In the genomic region with DNA sequence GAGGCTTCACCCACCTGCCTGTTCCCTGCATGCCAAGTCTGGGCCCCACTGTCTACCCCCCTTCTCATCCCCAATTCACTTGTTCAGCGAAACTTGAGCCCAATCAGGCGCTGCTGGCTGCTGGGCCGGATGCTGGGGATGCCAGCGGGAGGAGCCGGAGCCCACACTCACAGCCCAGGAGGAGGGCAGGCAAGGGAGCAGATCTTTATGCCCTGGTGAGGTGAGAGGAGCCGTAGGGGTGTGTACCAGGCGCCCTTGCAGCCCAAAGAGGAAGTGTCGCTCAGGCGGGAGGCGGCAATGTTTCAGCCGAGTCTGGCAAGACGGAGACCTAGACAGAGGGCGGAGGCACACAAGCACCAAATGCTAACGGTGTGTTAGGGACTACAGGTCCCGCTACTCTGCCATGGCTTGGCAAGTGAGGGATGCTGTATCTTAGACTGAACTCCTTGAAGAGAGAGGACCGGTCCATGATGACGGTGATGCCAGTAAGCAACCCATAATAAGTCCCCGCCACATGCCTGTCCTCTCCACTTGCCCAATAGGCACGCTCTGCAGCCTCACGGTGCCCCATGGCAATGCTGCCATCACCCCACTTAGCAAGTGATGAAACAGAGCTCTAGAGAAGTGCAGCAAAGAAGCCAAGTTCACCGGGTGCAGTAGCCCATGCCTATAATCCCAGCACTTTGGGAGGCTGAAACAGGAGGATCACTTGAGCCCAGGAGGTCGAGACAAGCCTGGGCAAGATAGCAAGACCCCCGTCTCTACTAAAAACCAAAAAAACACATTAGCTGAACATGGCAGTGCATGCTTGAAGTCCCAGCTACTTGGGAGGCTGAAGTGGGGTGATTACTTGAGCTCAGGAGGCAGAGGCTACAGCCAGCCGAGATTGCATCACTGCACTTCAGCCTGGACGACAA, we compare ENCODE assay signal across 9 cellular contexts. TPM values are rescaled to one million over a fixed set of nuclear protein-coding genes. Genes with fewer than 3 reads are reported as not detected.
DNase-seq lines count a peak whose midpoint lies in the region; ATAC-seq and TF ChIP-seq lines count a peak whose summit lies in the region.
"Had no signal": no experiment of that assay in that cellular context is flagged by ENCODE, and none has a peak within 500 bp of the region (broad histone marks: within the 10 kb centered on the region; RNA-seq: fewer than 3 reads in every experiment).

No MANE protein-coding gene starts in this region.

- H3K9me3 Mint-ChIP-seq in neural progenitor cell (no peaks in the 10 kb centered on the region), osteocyte (ENCODE audit: unreplicated experiment) (no peaks in the 10 kb centered on the region)

- no peak overlapping the region for H3K9ac ChIP-seq in neural progenitor cell

- H3K4me3 ChIP-seq in neural progenitor cell: no peak overlapping the region

- H3K36me3 ChIP-seq in neural progenitor cell: no peaks in the 10 kb centered on the region
- H3K36me3 ChIP-seq: gastrocnemius medialis had no signal

- H3K79me2 ChIP-seq in neural progenitor cell (ENCODE audit: low read depth): no peaks in the 10 kb centered on the region

- no peaks in the 10 kb centered on the region for H3K36me3 Mint-ChIP-seq in neural progenitor cell
- H3K36me3 Mint-ChIP-seq in osteocyte (ENCODE audit: unreplicated experiment): no peaks in the 10 kb centered on the region

- DNase-seq in GM10266 (ENCODE audit: extremely low spot score) (peak; percentile 38), NOMO-1 treated with DMSO at 0.1 percent for 48 hours (lab: John Stamatoyannopoulos, UW; ENCODE audit: unreplicated experiment) (peak; percentile 86), neural progenitor cell (ENCODE audit: low spot score) (no peak), GM03348 (ENCODE audit: low spot score) (no peak), osteocyte (ENCODE audit: extremely low spot score, unreplicated experiment) (no peak)
- peak; percentile 28 for DNase-seq in activated effector memory CD4-positive, alpha-beta T cell treated with Interleukin-2 at 50 U/mL for 16 hours
- DNase-seq: gastrocnemius medialis had no signal

- H3K9me3 ChIP-seq in neural progenitor cell (ENCODE audit: low read depth): no peaks in the 10 kb centered on the region
- H3K9me3 ChIP-seq: gastrocnemius medialis had no signal

- H3K4me2 ChIP-seq in neural progenitor cell: peak overlapping the region; percentile 35

- peaks cover 45% of the 10 kb centered on the region for H3K4me1 Mint-ChIP-seq in neural progenitor cell
- peaks cover 15% of the 10 kb centered on the region for H3K4me1 Mint-ChIP-seq in osteocyte (ENCODE audit: unreplicated experiment)

- no peak overlapping the region for H2AFZ ChIP-seq in neural progenitor cell (replicated peaks)

- H4K20me1 ChIP-seq in neural progenitor cell (ENCODE audit: low read depth): no peaks in the 10 kb centered on the region

- H3K4me3 Mint-ChIP-seq in neural progenitor cell (no peak overlapping the region), osteocyte (ENCODE audit: unreplicated experiment) (no peak overlapping the region)

- peaks cover 10% of the 10 kb centered on the region for H3K27me3 Mint-ChIP-seq in neural progenitor cell (ENCODE audit: insufficient read depth, low read depth)
- peaks cover 37% of the 10 kb centered on the region for H3K27me3 Mint-ChIP-seq in osteocyte (ENCODE audit: unreplicated experiment)

- no peak overlapping the region for H3K27ac Mint-ChIP-seq in neural progenitor cell
- no peak overlapping the region for H3K27ac Mint-ChIP-seq in osteocyte (ENCODE audit: unreplicated experiment)

- H3K4me1 ChIP-seq in neural progenitor cell: peaks cover 9% of the 10 kb centered on the region

- H3K27me3 ChIP-seq in neural progenitor cell: no peaks in the 10 kb centered on the region
- H3K27me3 ChIP-seq: gastrocnemius medialis had no signal

- no peaks in the 10 kb centered on the region for H3F3A ChIP-seq in neural progenitor cell (ENCODE audit: low read depth)

- ATAC-seq in GM19351 (IDR thresholded peaks at IDR 0.05; ENCODE audit: unreplicated experiment) (no peak), HG02623 (IDR thresholded peaks at IDR 0.05; ENCODE audit: unreplicated experiment) (no peak)

- H3K27ac ChIP-seq in neural progenitor cell: no peak overlapping the region

- TF ChIP-seq CTCF in GM10266 (IDR thresholded peaks at IDR 0.05; ENCODE audit: control insufficient read depth, insufficient read depth, low read depth, missing control alignments): no peak
- no peak for TF ChIP-seq CTCF in neural progenitor cell (IDR thresholded peaks at IDR 0.05)
- no peak for TF ChIP-seq CTCF in osteocyte (IDR thresholded peaks at IDR 0.05)

RNA-seq across cellular contexts. Expression of gene LRRC74A, which starts 41.6 kb away (rescaled TPM):
- total RNA-seq in neural progenitor cell (ENCODE audit: low replicate concordance): not detected in 2 replicates
- not detected in 2 replicates for total RNA-seq in osteocyte
- total RNA-seq: gastrocnemius medialis had no signal

RNA-seq across cellular contexts. Expression of gene ANGEL1, which starts 55.1 kb away (rescaled TPM):
- total RNA-seq in neural progenitor cell (ENCODE audit: low replicate concordance) (23.2 and 28.7 TPM in 2 replicates), osteocyte (18.7 and 19.7 TPM in 2 replicates)

Comparison
In these comparisons a context has a peak if more than half of its experiments do, and no peak if none do; other contexts are left out.
1. DNase-seq: peak in GM10266 (single experiment), NOMO-1 treated with DMSO at 0.1 percent for 48 hours (single experiment) and activated effector memory CD4-positive, alpha-beta T cell treated with Interleukin-2 at 50 U/mL for 16 hours (single experiment); none in neural progenitor cell (single experiment), GM03348 (single experiment) and osteocyte (single experiment).